ENCODE assay signal across 8 cellular contexts in the genomic region with DNA sequence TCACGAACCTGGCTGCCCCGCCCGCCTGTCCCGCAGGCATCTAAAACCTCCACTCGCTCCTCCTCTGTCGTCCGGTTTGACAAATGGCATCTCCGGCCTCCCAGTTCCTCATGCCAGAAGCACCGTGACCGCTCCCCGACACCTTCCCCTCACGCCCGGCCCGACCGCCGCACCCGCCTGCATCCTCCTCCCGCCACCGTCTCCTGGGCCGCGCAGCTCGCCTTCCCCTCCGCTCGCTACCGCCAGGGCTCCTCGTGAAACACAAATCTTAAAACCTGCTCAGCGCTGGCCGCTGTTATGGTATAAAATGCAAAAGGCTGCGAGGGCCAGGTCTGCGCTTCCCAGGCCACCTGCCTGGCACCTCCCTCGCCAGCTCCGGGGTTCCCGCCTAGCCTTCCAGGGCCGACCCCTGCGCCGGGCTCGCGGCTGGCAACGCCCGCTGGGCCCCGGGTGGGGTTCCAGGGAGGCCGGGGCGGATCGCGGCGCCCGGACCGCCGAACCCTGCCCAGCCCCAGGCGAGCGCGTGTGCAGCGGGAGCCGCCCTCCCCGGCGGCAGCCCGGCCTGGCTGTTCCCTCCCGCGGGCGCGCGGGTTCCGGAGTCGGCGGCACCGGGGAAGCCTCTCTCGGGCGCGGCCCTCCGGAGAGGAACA. TPM values are rescaled to one million over a fixed set of nuclear protein-coding genes. Genes with fewer than 3 reads are reported as not detected.
DNase-seq lines count a peak whose midpoint lies in the region; ATAC-seq and TF ChIP-seq lines count a peak whose summit lies in the region.

No MANE protein-coding gene starts in this region.

- intact Hi-C loops in upper lobe of right lung (cut with DNase I), result no loop called here

- peak overlapping the region; percentile 63 for H3K4me2 ChIP-seq in SU-DHL-6 (ENCODE audit: low read depth, low read length, poor library complexity, severe bottlenecking)

- H3F3A ChIP-seq in SU-DHL-6 (ENCODE audit: insufficient read depth), result no peaks in the 10 kb centered on the region

- H4K20me1 ChIP-seq in SU-DHL-6 (ENCODE audit: low read depth, low read length), result no peaks in the 10 kb centered on the region

- WGBS in ectodermal cell, 2 experiments, result 2% methylated on average over 70 of the region's 70 CpGs

- H3K36me3 ChIP-seq in SU-DHL-6 (ENCODE audit: low read length) (no peaks in the 10 kb centered on the region), ectodermal cell (ENCODE audit: control insufficient read depth, insufficient read depth, low read length) (peaks cover 9% of the 10 kb centered on the region), upper lobe of right lung (peaks cover 29% of the 10 kb centered on the region)

- H2AFZ ChIP-seq in SU-DHL-6 (ENCODE audit: low read depth, low read length, severe bottlenecking), result no peak overlapping the region

- H3K4me1 ChIP-seq in ectodermal cell (ENCODE audit: control insufficient read depth, insufficient read depth, low read length) (peaks cover 9% of the 10 kb centered on the region), upper lobe of right lung (peaks cover 17% of the 10 kb centered on the region)

- peak overlapping the region; percentile 70 for H3K9ac ChIP-seq in SU-DHL-6 (ENCODE audit: low read length)

- H3K36me3 Mint-ChIP-seq in mesothelial cell of epicardium, result no peaks in the 10 kb centered on the region

- ATAC-seq in HG02852 (IDR thresholded peaks at IDR 0.05; ENCODE audit: unreplicated experiment) (peak; percentile 5), upper lobe of right lung (peak; percentile 21)

- peak overlapping the region; percentile 83 for H3K4me3 Mint-ChIP-seq in mesothelial cell of epicardium

- no peaks in the 10 kb centered on the region for H3K9me2 ChIP-seq in SU-DHL-6 (replicated peaks; ENCODE audit: insufficient read depth, low read length)

- no peaks in the 10 kb centered on the region for H3K27me3 ChIP-seq in SU-DHL-6 (ENCODE audit: low read length)
- no peaks in the 10 kb centered on the region for H3K27me3 ChIP-seq in ectodermal cell (ENCODE audit: control insufficient read depth, insufficient read depth, low read length, poor library complexity, severe bottlenecking)
- H3K27me3 ChIP-seq in upper lobe of right lung, result no peaks in the 10 kb centered on the region

- H3K27ac ChIP-seq in SU-DHL-6 (ENCODE audit: low read depth, low read length) (no peak overlapping the region), ectodermal cell (ENCODE audit: insufficient read depth, low read depth, low read length, poor library complexity, severe bottlenecking) (peak overlapping the region; percentile 50), upper lobe of right lung (peak overlapping the region; percentile 85)

- TF ChIP-seq CTCF in SU-DHL-6 (IDR thresholded peaks at IDR 0.05; ENCODE audit: insufficient read depth, low read length, poor library complexity, severe bottlenecking), result no peak
- TF ChIP-seq CTCF in mesothelial cell of epicardium (IDR thresholded peaks at IDR 0.05; ENCODE audit: unreplicated experiment), result no peak
- TF ChIP-seq CTCF in upper lobe of right lung (IDR thresholded peaks at IDR 0.05), result no peak

- peak overlapping the region; percentile 91 for H3K27ac Mint-ChIP-seq in mesothelial cell of epicardium

- no peaks in the 10 kb centered on the region for H3K9me3 ChIP-seq in SU-DHL-6 (ENCODE audit: insufficient read depth, low read length)
- no peaks in the 10 kb centered on the region for H3K9me3 ChIP-seq in ectodermal cell (ENCODE audit: control insufficient read depth, low read length)
- H3K9me3 ChIP-seq in upper lobe of right lung, result no peaks in the 10 kb centered on the region

- H3K27me3 Mint-ChIP-seq in mesothelial cell of epicardium (ENCODE audit: low read depth), result no peaks in the 10 kb centered on the region

- H3K4me3 ChIP-seq in SU-DHL-6 (ENCODE audit: insufficient read depth, low read length, poor library complexity, severe bottlenecking), result peak overlapping the region; percentile 65
- peak overlapping the region; percentile 97 for H3K4me3 ChIP-seq in ectodermal cell (ENCODE audit: insufficient read depth, low read depth, low read length)
- peak overlapping the region; percentile 80 for H3K4me3 ChIP-seq in upper lobe of right lung

- H3K4me1 Mint-ChIP-seq in mesothelial cell of epicardium, result peaks cover 18% of the 10 kb centered on the region

- DNase-seq in NCI-H2171 (lab: John Stamatoyannopoulos, UW) (peak; percentile 21), NCI-H2171 treated with DMSO at 0.1 percent for 48 hours (lab: John Stamatoyannopoulos, UW) (no peak), mesothelial cell of epicardium (ENCODE audit: low spot score in 2 of 2, unreplicated experiment in 2 of 2) (no peak), upper lobe of right lung (no peak), GF-D8 (lab: John Stamatoyannopoulos, UW) (no peak)

- peaks cover 32% of the 10 kb centered on the region for H3K79me2 ChIP-seq in SU-DHL-6 (ENCODE audit: insufficient read depth, low read length)

- H3K9me3 Mint-ChIP-seq in mesothelial cell of epicardium, result no peaks in the 10 kb centered on the region

RNA-seq across cellular contexts. Expression of a gene that starts 0.5 kb away (rescaled TPM):
- polyA plus RNA-seq in ectodermal cell (2013, experiment 1 of 4), result 40.1 TPM
- 36.2 TPM for polyA plus RNA-seq in ectodermal cell (2013, experiment 2 of 4)
- polyA plus RNA-seq in ectodermal cell (2013, experiment 3 of 4), result 45.5 TPM
- 51.2 TPM for polyA plus RNA-seq in ectodermal cell (2013, experiment 4 of 4)
- total RNA-seq in mesothelial cell of epicardium, result 49.6 to 51.4 TPM (median 50.0 TPM) in 3 replicates
- 43.0 TPM for total RNA-seq in upper lobe of right lung

RNA-seq across cellular contexts. Expression of a gene that starts 0.9 kb away (rescaled TPM):
- 74.4 TPM for polyA plus RNA-seq in ectodermal cell (2013, experiment 1 of 4)
- 72.6 TPM for polyA plus RNA-seq in ectodermal cell (2013, experiment 2 of 4)
- polyA plus RNA-seq in ectodermal cell (2013, experiment 3 of 4), result 54.7 TPM
- 61.1 TPM for polyA plus RNA-seq in ectodermal cell (2013, experiment 4 of 4)
- 62.9 to 65.3 TPM (median 63.6 TPM) in 3 replicates for total RNA-seq in mesothelial cell of epicardium
- total RNA-seq in upper lobe of right lung, result 38.9 TPM

RNA-seq across cellular contexts. Expression of a gene that starts 8.9 kb away (rescaled TPM):
- 110 TPM for polyA plus RNA-seq in ectodermal cell (2013, experiment 1 of 4)
- 117 TPM for polyA plus RNA-seq in ectodermal cell (2013, experiment 2 of 4)
- polyA plus RNA-seq in ectodermal cell (2013, experiment 3 of 4), result 87.1 TPM
- 102 TPM for polyA plus RNA-seq in ectodermal cell (2013, experiment 4 of 4)
- total RNA-seq in mesothelial cell of epicardium, result 62.2 to 65.3 TPM (median 63.9 TPM) in 3 replicates
- 62.7 TPM for total RNA-seq in upper lobe of right lung

RNA-seq across cellular contexts. Expression of a gene that starts 9.3 kb away (rescaled TPM):
- 10.0 TPM for polyA plus RNA-seq in ectodermal cell (2013, experiment 1 of 4)
- 13.0 TPM for polyA plus RNA-seq in ectodermal cell (2013, experiment 2 of 4)
- polyA plus RNA-seq in ectodermal cell (2013, experiment 3 of 4), result 7.4 TPM
- polyA plus RNA-seq in ectodermal cell (2013, experiment 4 of 4), result 7.8 TPM
- total RNA-seq in mesothelial cell of epicardium (32.3 to 41.5 TPM (median 35.2 TPM) in 3 replicates), upper lobe of right lung (19.2 TPM)

RNA-seq across cellular contexts. Expression of a gene that starts 10.5 kb away (rescaled TPM):
- 40.2 TPM for polyA plus RNA-seq in ectodermal cell (2013, experiment 1 of 4)
- polyA plus RNA-seq in ectodermal cell (2013, experiment 2 of 4), result 41.4 TPM
- 48.0 TPM for polyA plus RNA-seq in ectodermal cell (2013, experiment 3 of 4)
- polyA plus RNA-seq in ectodermal cell (2013, experiment 4 of 4), result 51.3 TPM
- total RNA-seq in mesothelial cell of epicardium (56.6 to 58.4 TPM (median 57.7 TPM) in 3 replicates), upper lobe of right lung (67.2 TPM)
